ENCODE assay signal across 19 cellular contexts in the genomic region with DNA sequence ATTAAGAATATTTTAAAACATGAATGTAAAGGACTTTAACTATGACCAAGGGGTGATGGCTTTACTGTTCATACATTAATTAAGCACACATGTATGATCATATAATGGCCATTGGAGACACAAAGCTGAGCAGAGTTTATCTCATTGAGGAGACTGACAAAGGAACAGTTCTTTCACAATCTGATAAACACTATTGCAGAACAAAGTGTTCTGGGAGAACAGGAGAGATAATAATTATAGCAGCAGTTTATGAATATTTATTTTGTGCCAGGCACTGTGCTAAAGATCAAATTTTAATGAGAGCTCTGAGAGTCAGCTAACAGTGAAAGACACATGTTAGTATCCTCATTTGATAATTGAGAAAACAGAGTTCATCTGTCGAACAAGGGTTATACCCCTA.
DNase-seq lines count a peak whose midpoint lies in the region; TF ChIP-seq lines count a peak whose summit lies in the region.
"Had no signal": no experiment of that assay in that cellular context is flagged by ENCODE, and none has a peak within 500 bp of the region (broad histone marks: within the 10 kb centered on the region; RNA-seq: fewer than 3 reads in every experiment).

No MANE protein-coding gene starts in this region.

- H3K9me3 ChIP-seq in mucosa of rectum (ENCODE audit: control insufficient read depth in 2 of 2, low read length in 2 of 2): no peaks in the 10 kb centered on the region
- no peaks in the 10 kb centered on the region for H3K9me3 ChIP-seq in transverse colon
- no peaks in the 10 kb centered on the region for H3K9me3 ChIP-seq in MM.1S (replicated peaks; ENCODE audit: insufficient read depth, low read length)
- H3K9me3 ChIP-seq in CD4-positive, alpha-beta memory T cell (ENCODE audit: control insufficient read depth in 1 of 2, low read length in 2 of 2): no peaks in the 10 kb centered on the region
- H3K9me3 ChIP-seq: BLaER1 had no signal

- peaks cover 2% of the 10 kb centered on the region in 2 donors for H3K27me3 Mint-ChIP-seq in CD4-positive, alpha-beta memory T cell
- H3K27me3 Mint-ChIP-seq: B cell had no signal

- CTCF ChIA-PET in CD4-positive, alpha-beta memory T cell (lab: Charles Lee; ENCODE audit: partially characterized antibody): no interaction called here

- TF ChIP-seq POLR2A in transverse colon (IDR thresholded peaks at IDR 0.05): no peak

- H3K79me2 ChIP-seq in MM.1S (ENCODE audit: low read length): no peaks in the 10 kb centered on the region

- H3K4me3 ChIP-seq in mucosa of rectum (ENCODE audit: low read length in 2 of 2) (no peak overlapping the region), transverse colon (no peak overlapping the region), MM.1S (ENCODE audit: low read length) (no peak overlapping the region)
- H3K4me3 ChIP-seq in CD4-positive, alpha-beta memory T cell (ENCODE audit: low read length in 2 of 2): no peak overlapping the region
- H3K4me3 ChIP-seq: BLaER1, GM23248 had no signal

- no peak for TF ChIP-seq EP300 in transverse colon (IDR thresholded peaks at IDR 0.05; ENCODE audit: low read depth)

- no peaks in the 10 kb centered on the region for H3K36me3 Mint-ChIP-seq in CD4-positive, alpha-beta memory T cell
- H3K36me3 Mint-ChIP-seq: CD14-positive monocyte had no signal

- peaks cover 20 to 43% of the 10 kb centered on the region in 2 donors for H3K4me1 ChIP-seq in mucosa of rectum (ENCODE audit: control insufficient read depth in 2 of 2, insufficient read depth in 2 of 2, low read length in 2 of 2)
- peaks cover 0 to 36% (median 23%) of the 10 kb centered on the region in 4 donors for H3K4me1 ChIP-seq in transverse colon
- no peaks in the 10 kb centered on the region for H3K4me1 ChIP-seq in MM.1S (ENCODE audit: low read length)
- H3K4me1 ChIP-seq in CD4-positive, alpha-beta memory T cell (ENCODE audit: insufficient read depth, low read length): no peaks in the 10 kb centered on the region
- H3K4me1 ChIP-seq: BLaER1 had no signal

- no peaks in the 10 kb centered on the region for H3K9me2 ChIP-seq in MM.1S (replicated peaks; ENCODE audit: insufficient read depth, low read length)

- H4K20me1 ChIP-seq in MM.1S (ENCODE audit: insufficient read depth, low read length): no peaks in the 10 kb centered on the region
- H4K20me1 ChIP-seq: BLaER1 had no signal

- no peaks in the 10 kb centered on the region for H3K9me3 Mint-ChIP-seq in CD4-positive, alpha-beta memory T cell
- H3K9me3 Mint-ChIP-seq: CD4-positive, alpha-beta T cell had no signal

- H3K27ac ChIP-seq in C4-2B (peak overlapping the region; percentile 58; the same call in 1 of the 2 replicates), VCaP (peak overlapping the region; percentile 55), mucosa of rectum (ENCODE audit: low read depth in 2 of 2, low read length in 2 of 2) (peak overlapping the region; percentile 10 to 44), transverse colon (peak overlapping the region; percentile 13 to 59 (median 37)), MM.1S (ENCODE audit: low read length) (no peak overlapping the region)
- no peak overlapping the region for H3K27ac ChIP-seq in CD4-positive, alpha-beta memory T cell (ENCODE audit: low read depth, low read length)
- H3K27ac ChIP-seq: 22Rv1, BLaER1, GM23248 had no signal

- WGBS in transverse colon (ENCODE audit: low coverage in 1 of 2), 2 donors: 50 to 74% methylated on average over 1 of the region's 1 CpG

- in situ Hi-C loops in transverse colon (cut with MboI; ENCODE audit: low pct_ligation_motif_present in 1 of 4, low pct_unique_long_range_greater_than_20kb in 1 of 4, low sequenced_read_pairs in 3 of 4): loop anchor here in 1 of 4 donors (25.0 kb wide), 1 partner anchor 522 kb away; no protein-coding TSS in a partner anchor

- H3K27ac Mint-ChIP-seq in CD4-positive, alpha-beta memory T cell: no peak overlapping the region
- H3K27ac Mint-ChIP-seq: B cell; CD14-positive monocyte; CD4-positive, alpha-beta T cell had no signal

- no peaks in the 10 kb centered on the region for H3K4me1 Mint-ChIP-seq in CD4-positive, alpha-beta memory T cell
- H3K4me1 Mint-ChIP-seq: B cell, CD14-positive monocyte had no signal

- no peak overlapping the region for H3K4me2 ChIP-seq in MM.1S (ENCODE audit: low read depth, low read length)
- H3K4me2 ChIP-seq: BLaER1 had no signal

- H3K27me3 ChIP-seq in mucosa of rectum (ENCODE audit: control insufficient read depth in 2 of 2, insufficient read depth in 2 of 2, low read length in 2 of 2) (no peaks in the 10 kb centered on the region), transverse colon (no peaks in the 10 kb centered on the region), MM.1S (replicated peaks; ENCODE audit: insufficient read depth, low read length) (no peaks in the 10 kb centered on the region)
- H3K27me3 ChIP-seq in CD4-positive, alpha-beta memory T cell (ENCODE audit: insufficient read depth, low read length): no peaks in the 10 kb centered on the region
- H3K27me3 ChIP-seq: BLaER1 had no signal

- POLR2A ChIA-PET in CD4-positive, alpha-beta memory T cell (lab: Charles Lee; ENCODE audit: partially characterized antibody): no interaction called here

- H3K36me3 ChIP-seq in mucosa of rectum (ENCODE audit: control insufficient read depth in 2 of 2, insufficient read depth in 2 of 2, low read length in 2 of 2) (no peaks in the 10 kb centered on the region), transverse colon (no peaks in the 10 kb centered on the region), MM.1S (replicated peaks; ENCODE audit: insufficient read depth, low read length) (no peaks in the 10 kb centered on the region)
- no peaks in the 10 kb centered on the region for H3K36me3 ChIP-seq in CD4-positive, alpha-beta memory T cell (ENCODE audit: insufficient read depth, low read length)
- H3K36me3 ChIP-seq: BLaER1 had no signal

- intact Hi-C loops in transverse colon (cut with DNase I; ENCODE audit: low total_unique reads): no loop called here
- intact Hi-C loops in CD4-positive, alpha-beta memory T cell (cut with micrococcal nuclease): no loop called here

- DNase-seq in transverse colon (no peak), MM.1S (no peak)
- no peak for DNase-seq in CD4-positive, alpha-beta memory T cell
- no peak for DNase-seq in activated CD4-positive, alpha-beta T cell treated with anti-CD3 and anti-CD28 coated beads, Interleukin-2, amount 50 U/mL, for 48 hours
- DNase-seq: Calu3; CD4-positive, alpha-beta T cell; COR-L47; DMS153; DND-41; GM23248; H7; HCEC 1CT had no signal

- no peaks in the 10 kb centered on the region for H3F3A ChIP-seq in MM.1S (ENCODE audit: insufficient read depth, low read length)

- H2AFZ ChIP-seq in MM.1S (ENCODE audit: low read length): no peak overlapping the region
- H2AFZ ChIP-seq: GM23248 had no signal

- H3K9ac ChIP-seq in mucosa of rectum (ENCODE audit: low read depth in 1 of 2, low read length in 2 of 2) (no peak overlapping the region), MM.1S (ENCODE audit: low read length) (no peak overlapping the region)
- H3K9ac ChIP-seq: BLaER1, GM23248 had no signal

- no peak overlapping the region for H3K4me3 Mint-ChIP-seq in CD4-positive, alpha-beta memory T cell
- H3K4me3 Mint-ChIP-seq: B cell; CD14-positive monocyte; CD4-positive, alpha-beta T cell had no signal

- TF ChIP-seq CTCF in C4-2B (conservative IDR thresholded peaks at IDR 0.05) (no peak), VCaP (conservative IDR thresholded peaks at IDR 0.05) (no peak), transverse colon (IDR thresholded peaks at IDR 0.05) (no peak), MM.1S (IDR thresholded peaks at IDR 0.05; ENCODE audit: low read length) (no peak)

Comparison
In these comparisons a context has a peak if more than half of its experiments do, and no peak if none do; other contexts are left out.
1. H3K27ac ChIP-seq: peak in C4-2B (single experiment), VCaP (single experiment), mucosa of rectum (2 of 2) and transverse colon (4 of 4); none in MM.1S (single experiment) and CD4-positive, alpha-beta memory T cell (single experiment).